9 cellular contexts compared by ENCODE assay signal in the genomic region with DNA sequence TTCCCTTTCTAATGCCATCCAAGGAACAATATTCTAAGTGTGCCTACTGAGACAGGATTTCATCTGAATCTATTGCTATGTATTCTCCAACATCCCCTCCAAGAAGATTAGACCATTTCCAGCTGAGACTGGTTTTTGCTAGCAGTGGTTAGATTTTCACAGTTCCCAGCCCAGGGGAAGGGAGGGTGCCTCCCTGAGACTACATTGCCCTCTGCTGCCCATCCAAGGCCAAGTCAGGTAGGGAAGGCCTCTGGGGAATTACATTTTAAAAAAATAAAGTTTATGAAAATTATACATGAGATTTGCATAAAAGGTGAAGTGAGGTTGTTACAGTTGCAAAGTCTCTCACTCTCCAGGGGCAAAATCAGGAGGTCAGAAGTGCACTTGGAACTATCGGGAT. TPM values are rescaled to one million over a fixed set of nuclear protein-coding genes. Genes with fewer than 3 reads are reported as not detected.
A peak's percentile ranks its signal among the peaks of the same experiment; 100 is the strongest.
DNase-seq lines count a peak whose midpoint lies in the region; ATAC-seq, FAIRE-seq and TF ChIP-seq lines count a peak whose summit lies in the region.
"Had no signal": no experiment of that assay in that cellular context is flagged by ENCODE, and none has a peak within 500 bp of the region (broad histone marks: within the 10 kb centered on the region; RNA-seq: fewer than 3 reads in every experiment).

No MANE protein-coding gene starts in this region.

- H3K36me3 ChIP-seq in GM23338 (ENCODE audit: insufficient read depth), result no peaks in the 10 kb centered on the region
- no peaks in the 10 kb centered on the region for H3K36me3 ChIP-seq in liver (ENCODE audit: control insufficient read depth in 4 of 4, insufficient read depth in 3 of 4, low read depth in 1 of 4, low read length in 3 of 4)

- no peak overlapping the region for H3K4me2 ChIP-seq in GM23338

- no peaks in the 10 kb centered on the region for H3F3A ChIP-seq in GM23338 (replicated peaks; ENCODE audit: low read depth)

- H3K4me1 ChIP-seq in GM23338 (ENCODE audit: insufficient read depth) (peaks cover 2% of the 10 kb centered on the region), liver (ENCODE audit: control insufficient read depth in 4 of 4, insufficient read depth in 4 of 4, low read length in 3 of 4) (no peaks in the 10 kb centered on the region)

- H4K20me1 ChIP-seq in GM23338 (replicated peaks; ENCODE audit: insufficient read depth), result no peaks in the 10 kb centered on the region

- H3K27me3 Mint-ChIP-seq in GM23338 (ENCODE audit: insufficient read depth, low read depth, poor library complexity), result peaks cover 2% of the 10 kb centered on the region
- peaks cover 7% of the 10 kb centered on the region for H3K27me3 Mint-ChIP-seq in activated T-helper 2 cell treated with anti-CD3 and anti-CD28 coated beads, Interferon-gamma antibody, Interleukin-2, Interleukin-4, amounts not matched to agents 10 μg/mL and 5 μg/mL and 100 μg/mL, durations not matched to agents 14 hours and 24 hours and 36 hours (ENCODE audit: low read depth)
- peaks cover 19% of the 10 kb centered on the region for H3K27me3 Mint-ChIP-seq in activated CD4-positive, alpha-beta memory T cell treated with anti-CD3 and anti-CD28 coated beads, Interleukin-2, amount 10 ng/mL, durations not matched to agents 7 days and 5 days

- POLR2A ChIA-PET in activated CD4-positive, alpha-beta memory T cell treated with anti-CD3 and anti-CD28 coated beads, Interleukin-2, amount 10 ng/mL, durations not matched to agents 7 days and 5 days (lab: Charles Lee), result no interaction called here

- intact Hi-C loops in activated T-helper 2 cell treated with anti-CD3 and anti-CD28 coated beads, Interferon-gamma antibody, Interleukin-2, Interleukin-4, amounts not matched to agents 10 μg/mL and 5 μg/mL and 100 μg/mL, durations not matched to agents 14 hours and 24 hours and 36 hours (cut with micrococcal nuclease), result loop anchor here (5.0 kb wide), 1 partner anchor 94 kb away; no protein-coding TSS in a partner anchor

- H3K9me3 ChIP-seq in liver (ENCODE audit: control insufficient read depth in 4 of 4, low read length in 3 of 4), result no peaks in the 10 kb centered on the region

- no peaks in the 10 kb centered on the region for H3K27me3 ChIP-seq in GM23338 (ENCODE audit: insufficient read depth)
- H3K27me3 ChIP-seq in liver (ENCODE audit: control insufficient read depth in 4 of 4, insufficient read depth in 4 of 4, low read length in 3 of 4), result no peaks in the 10 kb centered on the region

- CTCF ChIA-PET in activated CD4-positive, alpha-beta memory T cell treated with anti-CD3 and anti-CD28 coated beads, Interleukin-2, amount 10 ng/mL, durations not matched to agents 7 days and 5 days (lab: Charles Lee), result no interaction called here

- 83% methylated on average over 1 of the region's 1 CpG for WGBS in liver

- H3K9ac ChIP-seq in liver (ENCODE audit: low read depth in 1 of 2, low read length in 2 of 2), result no peak overlapping the region

- H3K4me1 Mint-ChIP-seq in GM23338, result peaks cover 3% of the 10 kb centered on the region; the same call in 2 of the 3 replicates
- H3K4me1 Mint-ChIP-seq in activated T-helper 2 cell treated with anti-CD3 and anti-CD28 coated beads, Interferon-gamma antibody, Interleukin-2, Interleukin-4, amounts not matched to agents 10 μg/mL and 5 μg/mL and 100 μg/mL, durations not matched to agents 14 hours and 24 hours and 36 hours (ENCODE audit: low read depth), result no peaks in the 10 kb centered on the region
- H3K4me1 Mint-ChIP-seq in activated CD4-positive, alpha-beta memory T cell treated with anti-CD3 and anti-CD28 coated beads, Interleukin-2, amount 10 ng/mL, durations not matched to agents 7 days and 5 days, result no peaks in the 10 kb centered on the region

- peaks cover 17% of the 10 kb centered on the region for H3K36me3 Mint-ChIP-seq in GM23338 (ENCODE audit: low read depth)
- H3K36me3 Mint-ChIP-seq in activated T-helper 2 cell treated with anti-CD3 and anti-CD28 coated beads, Interferon-gamma antibody, Interleukin-2, Interleukin-4, amounts not matched to agents 10 μg/mL and 5 μg/mL and 100 μg/mL, durations not matched to agents 14 hours and 24 hours and 36 hours (ENCODE audit: low read depth), result no peaks in the 10 kb centered on the region
- H3K36me3 Mint-ChIP-seq in activated CD4-positive, alpha-beta memory T cell treated with anti-CD3 and anti-CD28 coated beads, Interleukin-2, amount 10 ng/mL, durations not matched to agents 7 days and 5 days (ENCODE audit: low read depth), result no peaks in the 10 kb centered on the region

- no peak overlapping the region for H3K4me3 ChIP-seq in GM23338
- H3K4me3 ChIP-seq in liver (ENCODE audit: low read depth in 1 of 3, low read length in 3 of 3), result no peak overlapping the region

- H3K9me2 ChIP-seq in GM23338 (ENCODE audit: insufficient read depth), result no peaks in the 10 kb centered on the region

- no peak overlapping the region for H3K27ac ChIP-seq in GM23338 (ENCODE audit: low read depth)
- H3K27ac ChIP-seq in liver (ENCODE audit: low read depth in 1 of 2, low read length in 2 of 2), result no peak overlapping the region

- peaks cover 19% of the 10 kb centered on the region for H3K9me3 Mint-ChIP-seq in GM23338
- H3K9me3 Mint-ChIP-seq in activated T-helper 2 cell treated with anti-CD3 and anti-CD28 coated beads, Interferon-gamma antibody, Interleukin-2, Interleukin-4, amounts not matched to agents 10 μg/mL and 5 μg/mL and 100 μg/mL, durations not matched to agents 14 hours and 24 hours and 36 hours, result peaks cover 3% of the 10 kb centered on the region
- no peaks in the 10 kb centered on the region for H3K9me3 Mint-ChIP-seq in activated CD4-positive, alpha-beta memory T cell treated with anti-CD3 and anti-CD28 coated beads, Interleukin-2, amount 10 ng/mL, durations not matched to agents 7 days and 5 days
- H3K9me3 Mint-ChIP-seq: activated T-cell treated with anti-CD3 and anti-CD28 coated beads, Interleukin-2, amount 50 U/mL, for 24 hours had no signal

- DNase-seq in COLO668 (lab: John Stamatoyannopoulos, UW; ENCODE audit: unreplicated experiment) (peak; percentile 10), GM23338 (ENCODE audit: low spot score) (peak; percentile 39), SK-N-DZ (ENCODE audit: low spot score) (peak; percentile 3), HTR-8/SVneo (ENCODE audit: insufficient read length, low spot score) (no peak)
- no peak for DNase-seq in activated T-helper 2 cell treated with anti-CD3 and anti-CD28 coated beads, Interferon-gamma antibody, Interleukin-2, Interleukin-4, amounts not matched to agents 10 μg/mL and 5 μg/mL and 100 μg/mL, durations not matched to agents 14 hours and 24 hours and 36 hours (ENCODE audit: low spot score)
- DNase-seq in activated CD4-positive, alpha-beta memory T cell treated with anti-CD3 and anti-CD28 coated beads, Interleukin-2, amount 10 ng/mL, durations not matched to agents 7 days and 5 days, result no peak
- DNase-seq: activated T-cell treated with anti-CD3 and anti-CD28 coated beads, Interleukin-2, amount 50 U/mL, for 24 hours had no signal

- FAIRE-seq in HTR-8/SVneo (lab: Jason Lieb, UNC), result no peak

- ATAC-seq in GM23338, result peak; percentile 87
- no peak for ATAC-seq in GM18517 (IDR thresholded peaks at IDR 0.05; ENCODE audit: unreplicated experiment)

- H2AFZ ChIP-seq in GM23338, result no peak overlapping the region

- no peak overlapping the region for H3K27ac Mint-ChIP-seq in GM23338
- H3K27ac Mint-ChIP-seq in activated T-helper 2 cell treated with anti-CD3 and anti-CD28 coated beads, Interferon-gamma antibody, Interleukin-2, Interleukin-4, amounts not matched to agents 10 μg/mL and 5 μg/mL and 100 μg/mL, durations not matched to agents 14 hours and 24 hours and 36 hours, result no peak overlapping the region
- no peak overlapping the region for H3K27ac Mint-ChIP-seq in activated CD4-positive, alpha-beta memory T cell treated with anti-CD3 and anti-CD28 coated beads, Interleukin-2, amount 10 ng/mL, durations not matched to agents 7 days and 5 days
- H3K27ac Mint-ChIP-seq: activated T-cell treated with anti-CD3 and anti-CD28 coated beads, Interleukin-2, amount 50 U/mL, for 24 hours had no signal

- no peaks in the 10 kb centered on the region for H3K79me2 ChIP-seq in GM23338 (replicated peaks; ENCODE audit: insufficient read depth)

- TF ChIP-seq CTCF in GM23338 (conservative IDR thresholded peaks at IDR 0.05; ENCODE audit: low read depth in 2 of 2) (peak; percentile 71), liver (IDR thresholded peaks at IDR 0.05; ENCODE audit: low read depth, low read length, missing input control) (peak; percentile 23)

- TF ChIP-seq RAD21 in liver (IDR thresholded peaks at IDR 0.05), result peak; percentile 58 to 66

- no peak overlapping the region for H3K4me3 Mint-ChIP-seq in GM23338
- H3K4me3 Mint-ChIP-seq in activated T-helper 2 cell treated with anti-CD3 and anti-CD28 coated beads, Interferon-gamma antibody, Interleukin-2, Interleukin-4, amounts not matched to agents 10 μg/mL and 5 μg/mL and 100 μg/mL, durations not matched to agents 14 hours and 24 hours and 36 hours (ENCODE audit: low read depth), result no peak overlapping the region
- H3K4me3 Mint-ChIP-seq in activated CD4-positive, alpha-beta memory T cell treated with anti-CD3 and anti-CD28 coated beads, Interleukin-2, amount 10 ng/mL, durations not matched to agents 7 days and 5 days, result no peak overlapping the region
- H3K4me3 Mint-ChIP-seq: activated T-cell treated with anti-CD3 and anti-CD28 coated beads, Interleukin-2, amount 50 U/mL, for 24 hours had no signal

TF ChIP-seq in liver, 16 proteins besides CTCF, POLR2A, EP300 and RAD21:
- TF ChIP-seq FOXA1 (IDR thresholded peaks at IDR 0.05), result no peak
TF ChIP-seq in liver: peak in this region for 0.

RNA-seq across cellular contexts. Expression of gene SYK, which starts 28.0 kb away (rescaled TPM):
- total RNA-seq in GM23338 (2014; rRNA removed; shearing (Covaris generic)), result 5.4 and 5.8 TPM in 2 replicates
- polyA plus RNA-seq in GM23338 (2016; fragmentation: Nextera tagmentation; extraction: Ambion mirVana) (1.5 and 2.2 TPM in 2 replicates), liver (1 to 10 TPM; 2.0 to 2.8 TPM)
- polyA plus RNA-seq in SK-N-DZ (2014; cell fraction: cytosol; rRNA removed), result 0.01 TPM in 1 of 2 replicates, not detected in the other
- polyA plus RNA-seq in SK-N-DZ (2014; cell fraction: nucleus; rRNA removed), result not detected in 2 replicates
- 10 to 100 TPM in 1 of 2 donors, 1 to 10 TPM in 1; 5.3 to 15.4 TPM for total RNA-seq in liver
- 0.23 and 0.80 TPM in 2 replicates for total RNA-seq in activated T-helper 2 cell treated with anti-CD3 and anti-CD28 coated beads, Interferon-gamma antibody, Interleukin-2, Interleukin-4, amounts not matched to agents 10 μg/mL and 5 μg/mL and 100 μg/mL, durations not matched to agents 14 hours and 24 hours and 36 hours
- total RNA-seq in activated CD4-positive, alpha-beta memory T cell treated with anti-CD3 and anti-CD28 coated beads, Interleukin-2, amount 10 ng/mL, durations not matched to agents 7 days and 5 days, result not detected

Comparison
In these comparisons a context has a peak if more than half of its experiments do, and no peak if none do; other contexts are left out.
1. DNase-seq: peak in COLO668 (single experiment), GM23338 (single experiment) and SK-N-DZ (single experiment); none in activated T-helper 2 cell treated with anti-CD3 and anti-CD28 coated beads, Interferon-gamma antibody, Interleukin-2, Interleukin-4, amounts not matched to agents 10 μg/mL and 5 μg/mL and 100 μg/mL, durations not matched to agents 14 hours and 24 hours and 36 hours (single experiment), activated CD4-positive, alpha-beta memory T cell treated with anti-CD3 and anti-CD28 coated beads, Interleukin-2, amount 10 ng/mL, durations not matched to agents 7 days and 5 days (single experiment) and HTR-8/SVneo (single experiment).